ENCODE assay signal across 13 cellular contexts in genomic region chr1:36238433-36238832, GRCh38. TPM values are rescaled to one million over a fixed set of nuclear protein-coding genes. Genes with fewer than 3 reads are reported as not detected.
DNase-seq lines count a peak whose midpoint lies in the region; ATAC-seq and TF ChIP-seq lines count a peak whose summit lies in the region.
"Had no signal": no experiment of that assay in that cellular context is flagged by ENCODE, and none has a peak within 500 bp of the region (broad histone marks: within the 10 kb centered on the region; RNA-seq: fewer than 3 reads in every experiment).

No MANE protein-coding gene starts in this region.

- no peaks in the 10 kb centered on the region for H3K79me1 ChIP-seq in mesenchymal stem cell (replicated peaks; ENCODE audit: low read length, poor library complexity, severe bottlenecking)

- peak overlapping the region; percentile 29 for H3K9ac ChIP-seq in mesenchymal stem cell (ENCODE audit: low read length)
- H3K9ac ChIP-seq: neural progenitor cell had no signal

- TF ChIP-seq POLR2A in heart left ventricle (IDR thresholded peaks at IDR 0.05) (no peak), breast epithelium (IDR thresholded peaks at IDR 0.05) (no peak)

- peak in 1 of 4 donors; percentile 23 for ATAC-seq in heart left ventricle
- peak; percentile 44 for ATAC-seq in thoracic aorta (ENCODE audit: insufficient number of reproducible peaks, low FRiP score, low read depth)
- ATAC-seq in GM18517 (IDR thresholded peaks at IDR 0.05; ENCODE audit: unreplicated experiment): no peak
- ATAC-seq: foreskin keratinocyte had no signal

- H3K27me3 ChIP-seq in heart left ventricle (no peaks in the 10 kb centered on the region), right atrium auricular region (no peaks in the 10 kb centered on the region), mesenchymal stem cell (ENCODE audit: control insufficient read depth in 1 of 2, insufficient read depth in 1 of 2, low read length in 2 of 2) (no peaks in the 10 kb centered on the region), thoracic aorta (replicated peaks; ENCODE audit: insufficient read depth) (no peaks in the 10 kb centered on the region), breast epithelium (no peaks in the 10 kb centered on the region)
- H3K27me3 ChIP-seq: foreskin keratinocyte, neural progenitor cell had no signal

- H4K91ac ChIP-seq in mesenchymal stem cell (ENCODE audit: low read length): no peak overlapping the region

- no peak overlapping the region for H2AK5ac ChIP-seq in mesenchymal stem cell (ENCODE audit: low read length, severe bottlenecking)

- no peak overlapping the region for H3K18ac ChIP-seq in mesenchymal stem cell (ENCODE audit: low read depth in 1 of 2, low read length in 2 of 2)

- peaks cover 0 to 80% (median 68%) of the 10 kb centered on the region in 12 donors for H3K4me1 ChIP-seq in heart left ventricle
- H3K4me1 ChIP-seq in right atrium auricular region: peaks cover 0 to 68% of the 10 kb centered on the region in 2 donors
- H3K4me1 ChIP-seq in mesenchymal stem cell (ENCODE audit: control insufficient read depth, insufficient read depth, low read depth, low read length): peaks cover 15% of the 10 kb centered on the region
- H3K4me1 ChIP-seq in thoracic aorta (ENCODE audit: control insufficient read depth in 1 of 2, low read depth in 2 of 2): peaks cover 33 to 66% of the 10 kb centered on the region in 2 donors
- H3K4me1 ChIP-seq in breast epithelium: peaks cover 0 to 7% of the 10 kb centered on the region in 2 donors
- H3K4me1 ChIP-seq: foreskin keratinocyte had no signal

- H3K4ac ChIP-seq in mesenchymal stem cell (ENCODE audit: low read depth in 1 of 2, low read length in 2 of 2): no peak overlapping the region

- TF ChIP-seq CTCF in heart left ventricle (IDR thresholded peaks at IDR 0.05): no peak
- TF ChIP-seq CTCF in right atrium auricular region (IDR thresholded peaks at IDR 0.05): no peak
- no peak for TF ChIP-seq CTCF in thoracic aorta (IDR thresholded peaks at IDR 0.05)
- TF ChIP-seq CTCF in breast epithelium (IDR thresholded peaks at IDR 0.05): no peak

- peak overlapping the region in 1 of 12 donors; percentile 5 for H3K4me3 ChIP-seq in heart left ventricle
- H3K4me3 ChIP-seq in right atrium auricular region: no peak overlapping the region
- H3K4me3 ChIP-seq in mesenchymal stem cell (ENCODE audit: insufficient read depth in 1 of 2, low read depth in 1 of 2, low read length in 2 of 2): no peak overlapping the region
- H3K4me3 ChIP-seq in thoracic aorta: no peak overlapping the region
- H3K4me3 ChIP-seq in breast epithelium: no peak overlapping the region
- H3K4me3 ChIP-seq: neural progenitor cell had no signal

- no peak overlapping the region for H2BK5ac ChIP-seq in mesenchymal stem cell (ENCODE audit: low read depth, low read length, poor library complexity, severe bottlenecking)

- H3K36me3 ChIP-seq in heart left ventricle (peaks cover 0 to 66% (median 27%) of the 10 kb centered on the region in 9 donors), right atrium auricular region (peaks cover 20% of the 10 kb centered on the region), mesenchymal stem cell (ENCODE audit: control insufficient read depth in 1 of 2, insufficient read depth in 2 of 2, low read depth in 1 of 2, low read length in 2 of 2) (peaks cover 27 to 56% of the 10 kb centered on the region in 2 experiments), thoracic aorta (peaks cover 6% of the 10 kb centered on the region), breast epithelium (no peaks in the 10 kb centered on the region)
- H3K36me3 ChIP-seq: neural progenitor cell had no signal

- H2BK120ac ChIP-seq in mesenchymal stem cell (ENCODE audit: low read depth, low read length): no peak overlapping the region

- no peak overlapping the region for H3K14ac ChIP-seq in mesenchymal stem cell (ENCODE audit: low read length in 2 of 2)

- no peak overlapping the region for H2BK15ac ChIP-seq in mesenchymal stem cell (ENCODE audit: low read depth, poor library complexity, severe bottlenecking)

- no peaks in the 10 kb centered on the region for H3K9me3 ChIP-seq in heart left ventricle
- no peaks in the 10 kb centered on the region for H3K9me3 ChIP-seq in right atrium auricular region
- no peaks in the 10 kb centered on the region for H3K9me3 ChIP-seq in mesenchymal stem cell (ENCODE audit: control insufficient read depth, low read length)
- no peaks in the 10 kb centered on the region for H3K9me3 ChIP-seq in thoracic aorta
- H3K9me3 ChIP-seq in breast epithelium: no peaks in the 10 kb centered on the region

- no peak overlapping the region for H2BK12ac ChIP-seq in mesenchymal stem cell (ENCODE audit: low read length in 2 of 2)

- no peak overlapping the region for H2AFZ ChIP-seq in mesenchymal stem cell (ENCODE audit: low read depth, low read length)
- H2AFZ ChIP-seq: neural progenitor cell had no signal

- no peak overlapping the region for H3K4me2 ChIP-seq in mesenchymal stem cell (ENCODE audit: low read length, poor library complexity, severe bottlenecking)
- H3K4me2 ChIP-seq: neural progenitor cell had no signal

- no peak overlapping the region for H4K8ac ChIP-seq in mesenchymal stem cell (ENCODE audit: low read length)

- H3K27ac ChIP-seq in heart left ventricle: peak overlapping the region in 10 of 12 donors; percentile 3 to 70 (median 56)
- H3K27ac ChIP-seq in right atrium auricular region: no peak overlapping the region
- peak overlapping the region; percentile 56 for H3K27ac ChIP-seq in angular gyrus (ENCODE audit: low read depth, low read length)
- H3K27ac ChIP-seq in mesenchymal stem cell (ENCODE audit: low read length, poor library complexity, severe bottlenecking): peak overlapping the region; percentile 72
- H3K27ac ChIP-seq in thoracic aorta: peak overlapping the region in 1 of 2 donors; percentile 18
- no peak overlapping the region for H3K27ac ChIP-seq in breast epithelium
- H3K27ac ChIP-seq: foreskin keratinocyte, neural progenitor cell had no signal

- WGBS in heart left ventricle, 4 donors: 47 to 70% (median 61%) methylated on average over 2 of the region's 2 CpGs
- WGBS in mesenchymal stem cell: 69% methylated on average over 2 of the region's 2 CpGs

- DNase-seq in heart left ventricle: no peak
- no peak for DNase-seq in right atrium auricular region (ENCODE audit: low spot score)
- DNase-seq in mesenchymal stem cell: peak; percentile 47
- DNase-seq in thoracic aorta (ENCODE audit: low spot score): no peak
- DNase-seq in NOMO-1 treated with dmso at 0.1 percent for 144 hours (lab: John Stamatoyannopoulos, UW; ENCODE audit: unreplicated experiment): no peak
- DNase-seq in breast epithelium (ENCODE audit: low spot score in 2 of 2): no peak
- DNase-seq: cortex of kidney, DMS79 treated with DMSO at 0.1 percent for 48 hours, foreskin keratinocyte, kidney glomerular epithelial cell had no signal

- intact Hi-C loops in heart left ventricle (cut with DNase I) (loop anchor here in 2 of 10 donors (5.0 to 10.0 kb wide), 2 partner anchors 44 to 46 kb away; no protein-coding TSS in a partner anchor), breast epithelium (cut with DNase I; ENCODE audit: low total_unique reads) (no loop called here)

- H3K23ac ChIP-seq in mesenchymal stem cell (ENCODE audit: low read length in 2 of 2): no peak overlapping the region

RNA-seq across cellular contexts. Expression of gene THRAP3, which starts 14.2 kb away (rescaled TPM):
- total RNA-seq in heart left ventricle (100 to 1,000 TPM in 4 of 9 donors, 10 to 100 TPM in 5; 68.6 to 106 (median 92.8) TPM), right atrium auricular region (10 to 100 TPM; 64.3 to 66.4 TPM), thoracic aorta (100 to 1,000 TPM in 1 of 2 donors, 10 to 100 TPM in 1; 49.3 to 111 TPM), breast epithelium (100 to 1,000 TPM in 2 of 3 donors, 10 to 100 TPM in 1; 81.6 to 128 (median 122) TPM)
- polyA plus RNA-seq in heart left ventricle: 10 to 100 TPM; 27.9 to 36.5 TPM
- 64.5 TPM for polyA plus RNA-seq in mesenchymal stem cell (2013, experiment 1 of 2)
- polyA plus RNA-seq in mesenchymal stem cell (2013, experiment 2 of 2): 60.8 TPM

Comparison
In these comparisons a context has a peak if more than half of its experiments do, and no peak if none do; other contexts are left out.
1. H3K27ac ChIP-seq: peak in heart left ventricle (10 of 12), angular gyrus (single experiment) and mesenchymal stem cell (single experiment); none in right atrium auricular region (0 of 2) and breast epithelium (0 of 2).